15 cellular contexts compared by ENCODE assay signal in the genomic region with DNA sequence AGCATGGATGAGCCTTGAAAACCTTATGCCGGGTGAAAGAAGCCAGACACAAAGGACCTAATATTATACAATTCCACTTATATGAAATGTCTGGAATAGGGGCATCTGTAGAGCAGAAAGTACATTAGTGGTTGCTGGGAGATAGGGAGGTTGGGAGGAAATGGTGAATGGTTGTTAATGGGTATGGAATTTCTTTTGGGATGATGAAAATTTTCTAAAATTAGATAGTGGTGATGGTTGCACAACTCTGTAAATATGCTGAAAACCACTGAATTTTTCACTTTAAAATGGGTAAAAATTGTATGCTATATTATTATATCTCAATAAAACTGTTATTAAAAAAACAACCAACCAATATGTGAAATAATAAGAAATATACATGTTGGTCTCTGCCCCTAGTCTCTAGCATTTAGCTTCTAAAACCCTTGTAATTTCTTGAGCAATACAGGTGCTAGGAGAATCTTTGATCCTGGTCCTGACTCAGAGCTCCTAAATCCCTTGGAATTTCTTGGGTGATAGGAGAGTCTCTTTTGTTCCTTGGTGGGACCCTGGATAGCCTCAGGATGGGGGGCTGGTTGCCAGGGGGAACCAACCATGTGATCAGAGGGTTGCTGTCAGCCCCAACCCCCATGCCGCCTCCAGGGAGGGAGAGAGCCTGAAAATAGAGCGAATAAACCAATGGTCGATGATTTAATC.
DNase-seq lines count a peak whose midpoint lies in the region; FAIRE-seq and TF ChIP-seq lines count a peak whose summit lies in the region.
"Had no signal": no experiment of that assay in that cellular context is flagged by ENCODE, and none has a peak within 500 bp of the region (broad histone marks: within the 10 kb centered on the region; RNA-seq: fewer than 3 reads in every experiment).

No MANE protein-coding gene starts in this region.

- H3K36me3 ChIP-seq in endothelial cell of umbilical vein (ENCODE audit: control insufficient read depth in 2 of 2, extremely low read depth in 1 of 2, insufficient read depth in 2 of 2, low read length in 2 of 2) (no peaks in the 10 kb centered on the region), osteoblast (ENCODE audit: insufficient read depth, low read length) (peaks cover 11% of the 10 kb centered on the region)

- peaks cover 34% of the 10 kb centered on the region for H3K79me2 ChIP-seq in endothelial cell of umbilical vein (ENCODE audit: control insufficient read depth, insufficient read depth, low read length)
- peaks cover 80% of the 10 kb centered on the region for H3K79me2 ChIP-seq in osteoblast (ENCODE audit: insufficient read depth, low read length)

- FAIRE-seq in RCC 7860 (lab: Jason Lieb, UNC) = no peak
- no peak for FAIRE-seq in endothelial cell of umbilical vein (lab: Jason Lieb, UNC)

- no peak for TF ChIP-seq POLR2A in endothelial cell of umbilical vein (IDR thresholded peaks at IDR 0.05; ENCODE audit: low read depth, low read length)

- H3K27me3 ChIP-seq in endothelial cell of umbilical vein (ENCODE audit: control insufficient read depth in 2 of 2, insufficient read depth in 2 of 2, low read length in 2 of 2) (no peaks in the 10 kb centered on the region), osteoblast (ENCODE audit: insufficient read depth, low read length) (no peaks in the 10 kb centered on the region)
- H3K27me3 ChIP-seq: stomach had no signal

- POLR2A ChIA-PET in endothelial cell of umbilical vein (lab: Charles Lee) = no interaction called here

- H3K27ac ChIP-seq in endothelial cell of umbilical vein (ENCODE audit: insufficient read depth, low read depth, low read length) (no peak overlapping the region), osteoblast (ENCODE audit: low read depth, low read length) (peak overlapping the region; percentile 95)
- H3K27ac ChIP-seq: SK-N-MC, stomach had no signal

- no peaks in the 10 kb centered on the region for H3K9me1 ChIP-seq in endothelial cell of umbilical vein (replicated peaks; ENCODE audit: control insufficient read depth, extremely low read depth, insufficient read depth, low read length)

- H3K4me2 ChIP-seq in endothelial cell of umbilical vein (ENCODE audit: insufficient read depth, low read length) (peak overlapping the region; percentile 13), osteoblast (ENCODE audit: insufficient read depth, low read length) (peak overlapping the region; percentile 61)

- no TSS peak for BruUV-seq in endothelial cell of umbilical vein (replicated peaks; lab: Mats Ljungman, UMichigan)

- H3K4me1 ChIP-seq in endothelial cell of umbilical vein (ENCODE audit: control insufficient read depth, extremely low read depth, insufficient read depth, low read length) = peaks cover 27% of the 10 kb centered on the region
- peaks cover 35% of the 10 kb centered on the region for H3K4me1 ChIP-seq in osteoblast (ENCODE audit: insufficient read depth, low read length)

- TF ChIP-seq CTCF in endothelial cell of umbilical vein (IDR thresholded peaks at IDR 0.05; ENCODE audit: extremely low read depth in 1 of 2, insufficient read depth in 1 of 2, low read depth in 1 of 2, low read length in 2 of 2) = no peak
- no peak for TF ChIP-seq CTCF in osteoblast (IDR thresholded peaks at IDR 0.05; ENCODE audit: extremely low read depth, low read depth, low read length)

- CTCF ChIA-PET in endothelial cell of umbilical vein (lab: Charles Lee) = interaction anchor here (0.5 to 0.8 kb wide), 2 partner anchors 12 to 1966 kb away, joined by 3 to 4 read pairs; a partner anchor contains a TSS

- no peak overlapping the region for H3K9ac ChIP-seq in endothelial cell of umbilical vein (replicated peaks; ENCODE audit: extremely low read depth, insufficient read depth, low read length)

- H2AFZ ChIP-seq in endothelial cell of umbilical vein (ENCODE audit: low read depth, low read length) = no peak overlapping the region
- H2AFZ ChIP-seq in osteoblast (ENCODE audit: low read length) = no peak overlapping the region

- DNase-seq in EL (peak; percentile 80), RCC 7860 (ENCODE audit: low spot score) (peak; percentile 34), endothelial cell of umbilical vein (ENCODE audit: low read depth, low spot score) (no peak), osteoblast (ENCODE audit: insufficient read length, low spot score, missing footprints) (peak; percentile 88), pons (ENCODE audit: low spot score) (no peak), COLO829 (ENCODE audit: low spot score) (no peak), NCI-H1092 (lab: John Stamatoyannopoulos, UW) (no peak), HT-29 (ENCODE audit: low spot score) (no peak)
- DNase-seq: activated T-cell treated with anti-CD3 and anti-CD28 coated beads, Interleukin-2, amount 50 U/mL, for 4 hours; CD4-positive, alpha-beta memory T cell; KG1; NCI-H1930; right cardiac atrium; stomach had no signal

- H4K20me1 ChIP-seq in endothelial cell of umbilical vein (replicated peaks; ENCODE audit: control insufficient read depth, extremely low read depth, insufficient read depth, low read length) (no peaks in the 10 kb centered on the region), osteoblast (ENCODE audit: insufficient read depth, low read length) (peaks cover 6% of the 10 kb centered on the region)

- no peak overlapping the region for H3K4me3 ChIP-seq in endothelial cell of umbilical vein (replicated peaks in 1 of 3; ENCODE audit: insufficient read depth in 1 of 3, low read depth in 1 of 3, low read length in 3 of 3)
- H3K4me3 ChIP-seq in osteoblast (ENCODE audit: insufficient read depth, low read length) = no peak overlapping the region
- H3K4me3 ChIP-seq: SK-N-MC, stomach had no signal

- dilution Hi-C loops in endothelial cell of umbilical vein (cut with MboI; ENCODE audit: extremely low pct_ligation_motif_present, low sequenced_read_pairs) = no loop called here

- H3K9me3 ChIP-seq in endothelial cell of umbilical vein (replicated peaks; ENCODE audit: control insufficient read depth, insufficient read depth, low read length) = no peaks in the 10 kb centered on the region
- H3K9me3 ChIP-seq in osteoblast (ENCODE audit: low read depth, low read length) = no peaks in the 10 kb centered on the region
- H3K9me3 ChIP-seq: stomach had no signal

- intact Hi-C loops in endothelial cell of umbilical vein (cut with micrococcal nuclease) = no loop called here

TF ChIP-seq in endothelial cell of umbilical vein, 7 proteins besides CTCF, POLR2A, EP300 and RAD21:
- TF ChIP-seq JUN (IDR thresholded peaks at IDR 0.05; ENCODE audit: borderline replicate concordance, insufficient read depth, insufficient read length, low read depth) = no peak
- TF ChIP-seq, protein P1, sequence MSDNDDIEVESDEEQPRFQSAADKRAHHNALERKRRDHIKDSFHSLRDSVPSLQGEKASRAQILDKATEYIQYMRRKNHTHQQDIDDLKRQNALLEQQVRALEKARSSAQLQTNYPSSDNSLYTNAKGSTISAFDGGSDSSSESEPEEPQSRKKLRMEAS (IDR thresholded peaks at IDR 0.05; ENCODE audit: insufficient read depth, insufficient read length) = no peak
- TF ChIP-seq MYC (IDR thresholded peaks at IDR 0.05; ENCODE audit: low read depth, low read length) = no peak
- no peak for TF ChIP-seq POLR2AphosphoS5 (IDR thresholded peaks at IDR 0.05; ENCODE audit: insufficient read depth, low read depth, low read length)
- TF ChIP-seq EZH2 (IDR thresholded peaks at IDR 0.05; ENCODE audit: borderline replicate concordance, low read depth, low read length, severe bottlenecking) = no peak
- no peak for TF ChIP-seq FOS (IDR thresholded peaks at IDR 0.05; ENCODE audit: borderline replicate concordance, insufficient read depth, low read length)
- no peak for TF ChIP-seq GATA2 (IDR thresholded peaks at IDR 0.05; ENCODE audit: insufficient read depth, insufficient read length, low read depth, low read length)

Comparison
In these comparisons a context has a peak if more than half of its experiments do, and no peak if none do; other contexts are left out.
1. DNase-seq: peak in EL (single experiment), RCC 7860 (single experiment) and osteoblast (single experiment); none in endothelial cell of umbilical vein (single experiment), pons (single experiment), COLO829 (single experiment), NCI-H1092 (single experiment) and HT-29 (single experiment).